Comparison of ENCODE assay signal across 15 cellular contexts in genomic region chr7:99935009-99935408, GRCh38. TPM values are rescaled to one million over a fixed set of nuclear protein-coding genes. Genes with fewer than 3 reads are reported as not detected.
"Had no signal": no experiment of that assay in that cellular context is flagged by ENCODE, and none has a peak within 500 bp of the region (broad histone marks: within the 10 kb centered on the region; RNA-seq: fewer than 3 reads in every experiment).

No MANE protein-coding gene starts in this region.

RNA-seq across cellular contexts. Expression of gene GJC3, which starts 5.6 kb away (rescaled TPM):
- total RNA-seq: activated B cell treated with CpG ODN at 0.5 μM for 24 hours, esophagus muscularis mucosa, hepatocyte, mucosa of descending colon, myocyte had no signal
- polyA plus RNA-seq: hepatocyte, keratinocyte had no signal

RNA-seq across cellular contexts. Expression of gene AZGP1, which starts 40.8 kb away (rescaled TPM):
- total RNA-seq: activated B cell treated with CpG ODN at 0.5 μM for 24 hours; activated CD8-positive, alpha-beta memory T cell treated with anti-CD3 and anti-CD28 coated beads for 36 hours; endodermal cell; lung microvascular endothelial cell; myocyte had no signal

RNA-seq across cellular contexts. Expression of gene OR2AE1, which starts 58.2 kb away (rescaled TPM):
- total RNA-seq: activated CD8-positive, alpha-beta memory T cell treated with anti-CD3 and anti-CD28 coated beads for 36 hours; endodermal cell; gastroesophageal sphincter; hepatocyte; left ventricle myocardium superior; lung microvascular endothelial cell; mesenteric fat pad; myocyte; prostate gland; sciatic nerve had no signal
- polyA plus RNA-seq: hepatocyte, keratinocyte, ovary had no signal
